Comparison of ENCODE assay signal across 18 cellular contexts in the genomic region with DNA sequence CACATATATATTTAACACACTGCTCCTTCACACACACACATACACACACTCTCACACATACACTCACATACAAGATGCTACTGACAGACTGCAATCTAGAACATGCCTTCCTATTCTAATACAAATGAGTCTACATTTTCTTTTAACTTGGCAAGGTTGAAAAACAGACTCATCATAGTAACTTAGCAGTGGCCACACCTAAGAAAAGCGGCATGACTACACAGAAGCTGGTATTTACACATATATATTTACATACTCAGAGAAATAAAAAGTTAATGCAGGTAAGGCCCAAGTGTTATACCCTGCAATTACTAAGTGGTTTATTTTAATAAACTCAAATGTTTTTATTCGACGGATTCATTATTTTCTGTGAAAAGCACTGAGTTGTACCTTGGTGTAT.
DNase-seq lines count a peak whose midpoint lies in the region; ATAC-seq and TF ChIP-seq lines count a peak whose summit lies in the region.
"Had no signal": no experiment of that assay in that cellular context is flagged by ENCODE, and none has a peak within 500 bp of the region (broad histone marks: within the 10 kb centered on the region; RNA-seq: fewer than 3 reads in every experiment).

No MANE protein-coding gene starts in this region.

- TF ChIP-seq POLR2A in vagina (IDR thresholded peaks at IDR 0.05) (no peak), right lobe of liver (IDR thresholded peaks at IDR 0.05) (no peak)

- H3K9me3 ChIP-seq in HEK293 (ENCODE audit: control insufficient read depth, insufficient read depth, low read depth, low read length) (no peaks in the 10 kb centered on the region), SK-N-MC (ENCODE audit: low read depth, low read length) (no peaks in the 10 kb centered on the region), vagina (no peaks in the 10 kb centered on the region), psoas muscle (no peaks in the 10 kb centered on the region), right lobe of liver (no peaks in the 10 kb centered on the region)
- H3K9me3 ChIP-seq: BLaER1 had no signal

- H3K4me1 ChIP-seq in HEK293 (ENCODE audit: control insufficient read depth, insufficient read depth, low read length) (peaks cover 43% of the 10 kb centered on the region), vagina (peaks cover 10% of the 10 kb centered on the region), psoas muscle (peaks cover 3% of the 10 kb centered on the region), right lobe of liver (peaks cover 0 to 16% (median 3%) of the 10 kb centered on the region in 4 donors)

- H3K9ac ChIP-seq in SK-N-MC (ENCODE audit: insufficient read length): no peak overlapping the region
- H3K9ac ChIP-seq: BLaER1 had no signal

- H3K27ac ChIP-seq in HEK293 (ENCODE audit: extremely low read depth, low read depth, low read length) (no peak overlapping the region), SK-N-MC (peak overlapping the region; percentile 7; the same call in 1 of the 2 replicates), vagina (no peak overlapping the region), psoas muscle (no peak overlapping the region), right lobe of liver (no peak overlapping the region)
- H3K27ac ChIP-seq: BLaER1 had no signal

- DNase-seq in SK-N-MC (ENCODE audit: low read depth, low spot score) (no peak), left colon (no peak), vagina (ENCODE audit: extremely low spot score in 2 of 2) (no peak), psoas muscle (no peak), right lobe of liver (no peak)
- DNase-seq in stimulated activated CD4-positive, alpha-beta T cell treated with anti-CD3 and anti-CD28 coated beads, Interleukin-2, amount 100 ng/mL, for 48 hours: no peak
- DNase-seq: 8988T; CD4-positive, alpha-beta memory T cell; DMS153; DMS79; GDM1; GOT3; H7; IMR-90 had no signal

- POLR2A ChIA-PET in HEK293 (lab: Yijun Ruan, JAX): no interaction called here

- intact Hi-C loops in left colon (cut with DNase I, micrococcal nuclease): no loop called here
- intact Hi-C loops in vagina (cut with DNase I): no loop called here
- intact Hi-C loops in psoas muscle (cut with DNase I): no loop called here
- intact Hi-C loops in right lobe of liver (cut with DNase I): no loop called here

- ATAC-seq in esophagus mucosa: peak; percentile 23
- peak; percentile 71 for ATAC-seq in left colon
- ATAC-seq in psoas muscle: no peak
- no peak for ATAC-seq in right lobe of liver
- ATAC-seq: HCT116 had no signal

- H3K36me3 ChIP-seq in HEK293 (ENCODE audit: control insufficient read depth in 2 of 2, insufficient read depth in 1 of 2, low read length in 2 of 2) (no peaks in the 10 kb centered on the region), SK-N-MC (ENCODE audit: insufficient read depth, low read length) (no peaks in the 10 kb centered on the region), vagina (no peaks in the 10 kb centered on the region), psoas muscle (ENCODE audit: insufficient read depth in 1 of 2, low read depth in 1 of 2) (no peaks in the 10 kb centered on the region), right lobe of liver (no peaks in the 10 kb centered on the region)
- H3K36me3 ChIP-seq: BLaER1 had no signal

- CTCF ChIA-PET in HEK293 (lab: Yijun Ruan, JAX): interaction anchor here (1.0 kb wide), 1 partner anchor 220 kb away, joined by 3 read pairs; no protein-coding TSS in a partner anchor

- H3K4me3 ChIP-seq in HEK293 (ENCODE audit: low read depth, low read length): no peak overlapping the region
- H3K4me3 ChIP-seq in SK-N-MC: no peak overlapping the region
- H3K4me3 ChIP-seq in vagina: no peak overlapping the region
- H3K4me3 ChIP-seq in psoas muscle: no peak overlapping the region
- H3K4me3 ChIP-seq in right lobe of liver: no peak overlapping the region
- H3K4me3 ChIP-seq: BLaER1 had no signal

- TF ChIP-seq CTCF in HEK293 (tag by site-specific recombination; IDR thresholded peaks at IDR 0.05): no peak
- no peak for TF ChIP-seq CTCF in vagina (IDR thresholded peaks at IDR 0.05)
- no peak for TF ChIP-seq CTCF in psoas muscle (IDR thresholded peaks at IDR 0.05)
- TF ChIP-seq CTCF in right lobe of liver (IDR thresholded peaks at IDR 0.05): no peak

- no peaks in the 10 kb centered on the region for H3K27me3 ChIP-seq in vagina
- no peaks in the 10 kb centered on the region for H3K27me3 ChIP-seq in psoas muscle (ENCODE audit: insufficient read depth in 3 of 3, low read length in 2 of 3)
- H3K27me3 ChIP-seq in right lobe of liver: no peaks in the 10 kb centered on the region
- H3K27me3 ChIP-seq: BLaER1 had no signal

- 97 to 98% (median 98%) methylated on average over 3 of the region's 3 CpGs for WGBS in psoas muscle, 3 donors
- 98% methylated on average over 3 of the region's 3 CpGs for WGBS in right lobe of liver (ENCODE audit: insufficient coverage, low coverage, low lambda C conversion rate, missing lambda C conversion rate)

TF ChIP-seq in HEK293, 187 proteins besides CTCF, POLR2A, EP300 and RAD21:
- TF ChIP-seq ZXDB (tag by site-specific recombination; IDR thresholded peaks at IDR 0.05) (no peak), HOXD13 (CRISPR knock-in tag; IDR thresholded peaks at IDR 0.05; ENCODE audit: borderline replicate concordance) (no peak)
- TF ChIP-seq, protein P1, sequence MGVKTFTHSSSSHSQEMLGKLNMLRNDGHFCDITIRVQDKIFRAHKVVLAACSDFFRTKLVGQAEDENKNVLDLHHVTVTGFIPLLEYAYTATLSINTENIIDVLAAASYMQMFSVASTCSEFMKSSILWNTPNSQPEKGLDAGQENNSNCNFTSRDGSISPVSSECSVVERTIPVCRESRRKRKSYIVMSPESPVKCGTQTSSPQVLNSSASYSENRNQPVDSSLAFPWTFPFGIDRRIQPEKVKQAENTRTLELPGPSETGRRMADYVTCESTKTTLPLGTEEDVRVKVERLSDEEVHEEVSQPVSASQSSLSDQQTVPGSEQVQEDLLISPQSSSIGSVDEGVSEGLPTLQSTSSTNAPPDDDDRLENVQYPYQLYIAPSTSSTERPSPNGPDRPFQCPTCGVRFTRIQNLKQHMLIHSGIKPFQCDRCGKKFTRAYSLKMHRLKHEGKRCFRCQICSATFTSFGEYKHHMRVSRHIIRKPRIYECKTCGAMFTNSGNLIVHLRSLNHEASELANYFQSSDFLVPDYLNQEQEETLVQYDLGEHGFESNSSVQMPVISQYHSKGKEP (tag by site-specific recombination; IDR thresholded peaks at IDR 0.05): 0 out of 2 replicates have a peak, but pooled peaks have one; percentile 10
- TF ChIP-seq, protein P2, sequence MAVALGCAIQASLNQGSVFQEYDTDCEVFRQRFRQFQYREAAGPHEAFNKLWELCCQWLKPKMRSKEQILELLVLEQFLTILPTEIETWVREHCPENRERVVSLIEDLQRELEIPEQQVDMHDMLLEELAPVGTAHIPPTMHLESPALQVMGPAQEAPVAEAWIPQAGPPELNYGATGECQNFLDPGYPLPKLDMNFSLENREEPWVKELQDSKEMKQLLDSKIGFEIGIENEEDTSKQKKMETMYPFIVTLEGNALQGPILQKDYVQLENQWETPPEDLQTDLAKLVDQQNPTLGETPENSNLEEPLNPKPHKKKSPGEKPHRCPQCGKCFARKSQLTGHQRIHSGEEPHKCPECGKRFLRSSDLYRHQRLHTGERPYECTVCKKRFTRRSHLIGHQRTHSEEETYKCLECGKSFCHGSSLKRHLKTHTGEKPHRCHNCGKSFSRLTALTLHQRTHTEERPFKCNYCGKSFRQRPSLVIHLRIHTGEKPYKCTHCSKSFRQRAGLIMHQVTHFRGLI (tag by site-specific recombination; IDR thresholded peaks at IDR 0.05): no peak

Comparison
In these comparisons a context has a peak if more than half of its experiments do, and no peak if none do; other contexts are left out.
1. ATAC-seq: peak in esophagus mucosa (single experiment) and left colon (single experiment); none in psoas muscle (0 of 4) and right lobe of liver (0 of 4).